ENCODE assay signal across 13 cellular contexts in genomic region chr7:44163591-44163990, GRCh38. TPM values are rescaled to one million over a fixed set of nuclear protein-coding genes. Genes with fewer than 3 reads are reported as not detected.
DNase-seq lines count a peak whose midpoint lies in the region; ATAC-seq and TF ChIP-seq lines count a peak whose summit lies in the region.
"Had no signal": no experiment of that assay in that cellular context is flagged by ENCODE, and none has a peak within 500 bp of the region (broad histone marks: within the 10 kb centered on the region; RNA-seq: fewer than 3 reads in every experiment).

No MANE protein-coding gene starts in this region.

- no peaks in the 10 kb centered on the region for H3K36me3 ChIP-seq in SK-N-SH (replicated peaks in 1 of 2; ENCODE audit: control insufficient read depth in 1 of 2, insufficient read depth in 2 of 2, low read length in 1 of 2)
- H3K36me3 ChIP-seq in heart right ventricle = no peaks in the 10 kb centered on the region

- H4K20me1 ChIP-seq in SK-N-SH (ENCODE audit: insufficient read depth) = no peaks in the 10 kb centered on the region

- intact Hi-C loops in heart right ventricle (cut with DNase I) = no loop called here

- H3F3A ChIP-seq in SK-N-SH (replicated peaks; ENCODE audit: insufficient read depth) = peaks cover 3% of the 10 kb centered on the region

- POLR2A ChIA-PET in SK-N-SH (lab: Yijun Ruan, JAX) = no interaction called here

- TF ChIP-seq CTCF in SK-N-SH (IDR thresholded peaks at IDR 0.05) (no peak), fibroblast of mammary gland (conservative IDR thresholded peaks at IDR 0.05; ENCODE audit: control insufficient read depth, insufficient read depth, low read depth, low read length) (no peak), heart right ventricle (IDR thresholded peaks at IDR 0.05) (no peak)

- H2AFZ ChIP-seq in SK-N-SH (ENCODE audit: low read depth) = peak overlapping the region; percentile 39; the same call in 1 of the 2 replicates

- H3K27ac ChIP-seq in SK-N-SH (ENCODE audit: low read depth in 2 of 2, low read length in 1 of 2) (peak overlapping the region in 1 of 2 experiments; percentile 67; a peak in 2 of 4 replicates), heart right ventricle (no peak overlapping the region)
- H3K27ac ChIP-seq: skin epidermis had no signal

- H3K9ac ChIP-seq in SK-N-SH = no peak overlapping the region

- H3K4me1 ChIP-seq in SK-N-SH (ENCODE audit: control insufficient read depth in 1 of 2, insufficient read depth in 2 of 2, low read depth in 1 of 2, low read length in 1 of 2) (peaks cover 0 to 9% of the 10 kb centered on the region in 2 experiments; a peak in 3 of 4 replicates), heart right ventricle (peaks cover 0 to 10% (median 0%) of the 10 kb centered on the region in 9 donors)

- H3K79me2 ChIP-seq in SK-N-SH (ENCODE audit: insufficient read depth) = no peaks in the 10 kb centered on the region

- H3K9me3 ChIP-seq in SK-N-SH = no peaks in the 10 kb centered on the region
- no peaks in the 10 kb centered on the region for H3K9me3 ChIP-seq in heart right ventricle

- TF ChIP-seq RAD21 in SK-N-SH (IDR thresholded peaks at IDR 0.05; ENCODE audit: low read length) = no peak

- WGBS in SK-N-SH (ENCODE audit: low lambda C conversion rate) = 5% methylated on average over 1 of the region's 1 CpG
- WGBS in heart right ventricle, 2 donors = 57 to 60% methylated on average over 1 of the region's 1 CpG

- H3K4me3 ChIP-seq in SK-N-SH (ENCODE audit: low read depth in 2 of 2, low read length in 1 of 2) (no peak overlapping the region), fibroblast of mammary gland (ENCODE audit: control insufficient read depth, low read depth, low read length) (no peak overlapping the region), heart right ventricle (no peak overlapping the region)
- H3K4me3 ChIP-seq: skin epidermis had no signal

- H3K9me2 ChIP-seq in SK-N-SH = no peaks in the 10 kb centered on the region

- CTCF ChIA-PET in SK-N-SH (lab: Yijun Ruan, JAX) = interaction anchor here (0.7 to 1.4 kb wide), 5 partner anchors 30 to 91 kb away, joined by 3 to 5 read pairs (median 4); partner anchors contain the start of gene POLD2

- TF ChIP-seq EP300 in SK-N-SH (IDR thresholded peaks at IDR 0.05; ENCODE audit: borderline replicate concordance in 1 of 2, low read depth in 1 of 2, low read length in 1 of 2) = peak in 1 of 2 experiments; percentile 18; a peak in 1 of 4 replicates

- H3K27me3 ChIP-seq in SK-N-SH (ENCODE audit: insufficient read depth) (peaks cover 5% of the 10 kb centered on the region; the same call in 1 of the 2 replicates), heart right ventricle (no peaks in the 10 kb centered on the region)

- peak; percentile 87 for DNase-seq in HCEC 1CT
- DNase-seq in SK-N-SH = no peak
- DNase-seq in fibroblast of mammary gland (ENCODE audit: low read depth) = peak; percentile 81
- peak; percentile 24 for DNase-seq in smooth muscle cell of the brain vasculature (ENCODE audit: low read depth, low spot score)
- no peak for DNase-seq in heart right ventricle
- no peak for DNase-seq in NCI-H1048 (lab: John Stamatoyannopoulos, UW)
- DNase-seq in D341Med (ENCODE audit: low spot score) = no peak
- no peak for DNase-seq in dermis blood vessel endothelial cell
- DNase-seq: GDM1, NCI-H1930, SHP77 treated with DMSO at 0.1 percent for 48 hours had no signal

- peak overlapping the region; percentile 13; the same call in 1 of the 2 replicates for H3K4me2 ChIP-seq in SK-N-SH

- ATAC-seq in heart right ventricle = no peak

TF ChIP-seq in SK-N-SH, 30 proteins besides CTCF, POLR2A, EP300 and RAD21:
- TF ChIP-seq NFIC (IDR thresholded peaks at IDR 0.05; ENCODE audit: borderline replicate concordance) = no peak
- peak; percentile 24; the same call in 1 of the 2 replicates for TF ChIP-seq USF1 (IDR thresholded peaks at IDR 0.05; ENCODE audit: borderline replicate concordance, low read depth)
- no peak for TF ChIP-seq SMC3 (IDR thresholded peaks at IDR 0.05; ENCODE audit: low read depth, low read length)
- TF ChIP-seq NRF1 (IDR thresholded peaks at IDR 0.05; ENCODE audit: low read depth, low read length) = no peak
- TF ChIP-seq TCF12 (IDR thresholded peaks at IDR 0.05) = peak; percentile 78
- TF ChIP-seq IRF3 (IDR thresholded peaks at IDR 0.05; ENCODE audit: low read depth, low read length) = no peak
- no peak for TF ChIP-seq FOXM1 (IDR thresholded peaks at IDR 0.05; ENCODE audit: low read depth)
- TF ChIP-seq MAX (IDR thresholded peaks at IDR 0.05; ENCODE audit: low read depth) = peak; percentile 93
- TF ChIP-seq POLR2AphosphoS5 (IDR thresholded peaks at IDR 0.05; ENCODE audit: low read depth, low read length) = no peak
- TF ChIP-seq TAF1 (IDR thresholded peaks at IDR 0.05; ENCODE audit: borderline replicate concordance, low read depth, low read length) = 0 out of 2 replicates have a peak, but pooled peaks have one; percentile 18
- TF ChIP-seq, protein P1, sequence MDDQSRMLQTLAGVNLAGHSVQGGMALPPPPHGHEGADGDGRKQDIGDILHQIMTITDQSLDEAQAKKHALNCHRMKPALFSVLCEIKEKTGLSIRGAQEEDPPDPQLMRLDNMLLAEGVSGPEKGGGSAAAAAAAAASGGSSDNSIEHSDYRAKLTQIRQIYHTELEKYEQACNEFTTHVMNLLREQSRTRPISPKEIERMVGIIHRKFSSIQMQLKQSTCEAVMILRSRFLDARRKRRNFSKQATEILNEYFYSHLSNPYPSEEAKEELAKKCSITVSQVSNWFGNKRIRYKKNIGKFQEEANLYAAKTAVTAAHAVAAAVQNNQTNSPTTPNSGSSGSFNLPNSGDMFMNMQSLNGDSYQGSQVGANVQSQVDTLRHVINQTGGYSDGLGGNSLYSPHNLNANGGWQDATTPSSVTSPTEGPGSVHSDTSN (IDR thresholded peaks at IDR 0.05) = peak; percentile 22
- TF ChIP-seq SIN3A (IDR thresholded peaks at IDR 0.05; ENCODE audit: borderline replicate concordance, low read depth, low read length) = peak; percentile 12; the same call in 1 of the 2 replicates
- peak; percentile 65 for TF ChIP-seq TEAD4 (IDR thresholded peaks at IDR 0.05; ENCODE audit: borderline replicate concordance, insufficient read depth)
TF ChIP-seq in SK-N-SH: peak in this region for 7.

RNA-seq across cellular contexts. Expression of gene MYL7, which starts 22.5 kb away (rescaled TPM):
- polyA plus RNA-seq in SK-N-SH (2012; rRNA removed) (0.47 TPM in 1 of 2 replicates, not detected in the other), heart right ventricle (1,000 to 10,000 TPM; 1,475 to 2,069 TPM)
- polyA plus RNA-seq in SK-N-SH (2012; cell fraction: cytosol; rRNA removed) = 0.08 and 0.22 TPM in 2 replicates
- polyA plus RNA-seq in SK-N-SH (2012; cell fraction: nucleus; rRNA removed) = 0.61 and 1.9 TPM in 2 replicates
- total RNA-seq in heart right ventricle (1,000 to 10,000 TPM in 7 of 10 donors, 100 to 1,000 TPM in 3; 146 to 6,323 (median 1,764) TPM), dermis blood vessel endothelial cell (not detected in 2 replicates)
- total RNA-seq: mononuclear cell had no signal

RNA-seq across cellular contexts. Expression of gene GCK, which starts 25.6 kb away (rescaled TPM):
- polyA plus RNA-seq in SK-N-SH (2012; rRNA removed) (1.1 and 1.6 TPM in 2 replicates), heart right ventricle (1 to 10 TPM; 4.7 to 6.0 TPM)
- 0.55 and 1.0 TPM in 2 replicates for polyA plus RNA-seq in SK-N-SH (2012; cell fraction: cytosol; rRNA removed)
- polyA plus RNA-seq in SK-N-SH (2012; cell fraction: nucleus; rRNA removed) = 0.83 and 1.1 TPM in 2 replicates
- total RNA-seq in heart right ventricle (1 to 10 TPM in 6 of 10 donors, under 1 TPM in 4; 0.50 to 3.3 (median 1.2) TPM), dermis blood vessel endothelial cell (0.23 TPM in 1 of 2 replicates, not detected in the other)

RNA-seq across cellular contexts. Expression of gene YKT6, which starts 37.2 kb away (rescaled TPM):
- polyA plus RNA-seq in SK-N-SH (2012; rRNA removed) = 170 and 213 TPM in 2 replicates
- 121 and 165 TPM in 2 replicates for polyA plus RNA-seq in SK-N-SH (2012; cell fraction: cytosol; rRNA removed)
- 211 and 221 TPM in 2 replicates for polyA plus RNA-seq in SK-N-SH (2012; cell fraction: nucleus; rRNA removed)
- 10 to 100 TPM; 42.2 to 58.2 (median 47.7) TPM for total RNA-seq in heart right ventricle
- 10 to 100 TPM; 27.7 to 79.6 TPM for polyA plus RNA-seq in heart right ventricle
- total RNA-seq in dermis blood vessel endothelial cell = 77.9 and 93.4 TPM in 2 replicates

RNA-seq across cellular contexts. Expression of gene POLD2, which starts 40.2 kb away (rescaled TPM):
- polyA plus RNA-seq in SK-N-SH (2012; rRNA removed) (163 and 194 TPM in 2 replicates), heart right ventricle (100 to 1,000 TPM in 1 of 2 donors, 10 to 100 TPM in 1; 89.3 to 150 TPM)
- 97.4 and 129 TPM in 2 replicates for polyA plus RNA-seq in SK-N-SH (2012; cell fraction: cytosol; rRNA removed)
- 209 and 258 TPM in 2 replicates for polyA plus RNA-seq in SK-N-SH (2012; cell fraction: nucleus; rRNA removed)
- total RNA-seq in heart right ventricle (10 to 100 TPM; 64.4 to 92.0 (median 76.8) TPM), dermis blood vessel endothelial cell (44.4 and 89.1 TPM in 2 replicates)

RNA-seq across cellular contexts. Expression of gene AEBP1, which starts 59.4 kb away (rescaled TPM):
- polyA plus RNA-seq in SK-N-SH (2012; rRNA removed) = 40.3 and 105 TPM in 2 replicates
- polyA plus RNA-seq in SK-N-SH (2012; cell fraction: cytosol; rRNA removed) = 36.3 and 54.8 TPM in 2 replicates
- 278 and 326 TPM in 2 replicates for polyA plus RNA-seq in SK-N-SH (2012; cell fraction: nucleus; rRNA removed)
- total RNA-seq in heart right ventricle = 10 to 100 TPM; 14.1 to 31.3 (median 21.6) TPM
- 10 to 100 TPM; 18.0 to 33.7 TPM for polyA plus RNA-seq in heart right ventricle
- total RNA-seq in dermis blood vessel endothelial cell = 12.9 and 40.4 TPM in 2 replicates

Comparison
In these comparisons a context has a peak if more than half of its experiments do, and no peak if none do; other contexts are left out.
1. DNase-seq: peak in HCEC 1CT (single experiment), fibroblast of mammary gland (single experiment) and smooth muscle cell of the brain vasculature (single experiment); none in SK-N-SH (single experiment), heart right ventricle (0 of 2), NCI-H1048 (single experiment), D341Med (single experiment) and dermis blood vessel endothelial cell (single experiment).
2. RNA of gene MYL7, which starts 22.5 kb away (total RNA-seq): 146 to 6,323 TPM in heart right ventricle; not detected in dermis blood vessel endothelial cell; every median in the first group is over 100 times any median in the second.